In the genomic region with DNA sequence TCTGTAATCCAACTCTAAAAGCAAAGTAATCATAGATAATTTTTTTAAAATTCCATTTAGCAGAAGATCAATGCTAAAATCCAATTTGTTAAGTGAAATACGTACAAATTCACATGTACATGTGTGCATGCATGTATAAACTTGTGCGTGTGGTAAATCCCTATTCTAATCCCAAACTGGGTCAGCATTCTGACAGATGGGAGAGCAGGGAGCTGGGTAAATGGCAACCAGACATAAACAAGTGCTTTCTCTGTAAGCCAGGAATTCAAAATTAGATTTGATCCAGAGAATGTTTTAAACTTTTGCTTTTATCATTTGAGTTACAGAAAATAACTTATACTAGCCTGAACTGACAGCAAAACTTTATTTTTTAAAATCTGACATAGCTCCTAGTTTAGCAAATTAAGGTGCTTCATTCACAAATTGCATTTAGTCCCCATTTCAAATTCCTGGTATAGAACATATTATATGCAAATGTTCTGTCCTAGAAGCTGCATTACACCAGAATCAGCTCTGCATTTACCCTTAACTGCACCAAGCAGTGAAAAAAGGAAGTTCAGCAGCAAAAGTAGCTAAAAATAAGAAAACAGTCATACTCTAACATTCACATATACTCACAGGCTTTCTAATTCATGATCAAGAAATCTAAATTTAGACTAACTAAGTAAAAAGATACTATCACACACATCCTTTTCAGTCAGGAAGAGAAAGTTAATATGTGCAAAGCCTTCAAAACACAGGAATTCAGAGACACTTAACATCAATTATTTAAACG, we compare ENCODE assay signal across 8 cellular contexts. TPM values are rescaled to one million over a fixed set of nuclear protein-coding genes. Genes with fewer than 3 reads are reported as not detected.
DNase-seq lines count a peak whose midpoint lies in the region; ATAC-seq, FAIRE-seq and TF ChIP-seq lines count a peak whose summit lies in the region.

No MANE protein-coding gene starts in this region.

- no peaks in the 10 kb centered on the region for H3K9me3 Mint-ChIP-seq in effector memory CD8-positive, alpha-beta T cell

- no peak overlapping the region for H3K4me3 Mint-ChIP-seq in effector memory CD8-positive, alpha-beta T cell

- FAIRE-seq in GM18507 (lab: Jason Lieb, UNC) = peak; percentile 86

- DNase-seq in GM18507 (ENCODE audit: extremely low spot score, insufficient read length, low read depth) = peak; percentile 7
- peak; percentile 21 for DNase-seq in LHCN-M2 (ENCODE audit: low read depth)
- no peak for DNase-seq in effector memory CD8-positive, alpha-beta T cell
- DNase-seq in NCI-H1694 treated with DMSO at 0.1 percent for 48 hours (lab: John Stamatoyannopoulos, UW) = no peak
- no peak for DNase-seq in thyroid gland
- DNase-seq in activated CD4-positive, alpha-beta T cell treated with anti-CD3 and anti-CD28 coated beads for 1 hour = no peak
- DNase-seq in AG20443 (ENCODE audit: low spot score) = no peak

- no peak overlapping the region for H3K27ac ChIP-seq in thyroid gland

- no peak for TF ChIP-seq POLR2A in thyroid gland (IDR thresholded peaks at IDR 0.05)

- 62 to 69% methylated on average over 3 of the region's 3 CpGs for WGBS in thyroid gland, 2 donors

- peak; percentile 95 for ATAC-seq in GM21786 (IDR thresholded peaks at IDR 0.05; ENCODE audit: unreplicated experiment)
- peak; percentile 32 for ATAC-seq in effector memory CD8-positive, alpha-beta T cell (replicated peaks)

- peak overlapping the region; percentile 24 to 44 for H3K27ac Mint-ChIP-seq in effector memory CD8-positive, alpha-beta T cell

- H3K9me3 ChIP-seq in thyroid gland = no peaks in the 10 kb centered on the region

- intact Hi-C loops in thyroid gland (cut with DNase I) = no loop called here

- H3K4me1 Mint-ChIP-seq in effector memory CD8-positive, alpha-beta T cell (ENCODE audit: low read depth in 2 of 2) = peaks cover 19 to 43% of the 10 kb centered on the region in 2 donors

- peaks cover 6% of the 10 kb centered on the region for H3K36me3 Mint-ChIP-seq in effector memory CD8-positive, alpha-beta T cell (ENCODE audit: insufficient read depth)

- H3K36me3 ChIP-seq in thyroid gland = no peaks in the 10 kb centered on the region

- H3K4me1 ChIP-seq in thyroid gland = peaks cover 15 to 20% of the 10 kb centered on the region in 2 donors

- no peaks in the 10 kb centered on the region for H3K27me3 Mint-ChIP-seq in effector memory CD8-positive, alpha-beta T cell

- H3K27me3 ChIP-seq in thyroid gland = no peaks in the 10 kb centered on the region

- TF ChIP-seq CTCF in thyroid gland (IDR thresholded peaks at IDR 0.05) = no peak

- H3K4me3 ChIP-seq in thyroid gland (replicated peaks in 1 of 3) = no peak overlapping the region

RNA-seq across cellular contexts. Expression of gene UBL3, which starts 32.6 kb away (rescaled TPM):
- total RNA-seq in LHCN-M2 (2014; rRNA removed) = 5.7 and 9.2 TPM in 2 replicates
- 8.6 TPM for polyA plus RNA-seq in LHCN-M2 (2012)
- 10 to 100 TPM; 59.0 to 79.0 (median 65.1) TPM for total RNA-seq in thyroid gland

Comparison
In these comparisons a context has a peak if more than half of its experiments do, and no peak if none do; other contexts are left out.
1. DNase-seq: peak in GM18507 (single experiment) and LHCN-M2 (single experiment); none in effector memory CD8-positive, alpha-beta T cell (0 of 3), NCI-H1694 treated with DMSO at 0.1 percent for 48 hours (single experiment), thyroid gland (0 of 2), activated CD4-positive, alpha-beta T cell treated with anti-CD3 and anti-CD28 coated beads for 1 hour (single experiment) and AG20443 (single experiment).